11 cellular contexts compared by ENCODE assay signal in genomic region chr6:36701401-36701991, GRCh38. TPM values are rescaled to one million over a fixed set of nuclear protein-coding genes. Genes with fewer than 3 reads are reported as not detected.
A peak's percentile ranks its signal among the peaks of the same experiment; 100 is the strongest.
DNase-seq lines count a peak whose midpoint lies in the region; ATAC-seq and TF ChIP-seq lines count a peak whose summit lies in the region.
"Had no signal": no experiment of that assay in that cellular context is flagged by ENCODE, and none has a peak within 500 bp of the region (broad histone marks: within the 10 kb centered on the region; RNA-seq: fewer than 3 reads in every experiment).

No MANE protein-coding gene starts in this region.

- no peaks in the 10 kb centered on the region for H3K9me3 ChIP-seq in neutrophil
- H3K9me3 ChIP-seq in T-helper 17 cell (ENCODE audit: control insufficient read depth, low read length, poor library complexity, severe bottlenecking) = no peaks in the 10 kb centered on the region
- H3K9me3 ChIP-seq: vagina had no signal

- peak overlapping the region in 1 of 2 experiments; percentile 22 for H3K4me3 ChIP-seq in neutrophil (ENCODE audit: low read depth in 1 of 2, low read length in 1 of 2)
- H3K4me3 ChIP-seq: vagina had no signal

- CTCF ChIA-PET in activated CD8-positive, alpha-beta T cell treated with anti-CD3 and anti-CD28 coated beads, Interleukin-2, amount 10 ng/mL, durations not matched to agents 7 days and 5 days (lab: Charles Lee) = no interaction called here

- peaks cover 63 to 64% of the 10 kb centered on the region in 2 experiments for H3K4me1 ChIP-seq in neutrophil (ENCODE audit: control insufficient read depth in 1 of 2, insufficient read depth in 1 of 2, low read depth in 1 of 2, low read length in 1 of 2)
- H3K4me1 ChIP-seq: vagina had no signal

- no peak for TF ChIP-seq CTCF in neutrophil (IDR thresholded peaks at IDR 0.05)

- peak; percentile 65 for ATAC-seq in activated CD8-positive, alpha-beta T cell treated with anti-CD3 and anti-CD28 coated beads, Interleukin-2, amount 10 ng/mL, durations not matched to agents 7 days and 5 days
- ATAC-seq in T-helper 17 cell (no peak), HG03196 (IDR thresholded peaks at IDR 0.05; ENCODE audit: unreplicated experiment) (no peak), HG02678 (IDR thresholded peaks at IDR 0.05; ENCODE audit: unreplicated experiment) (no peak)

- POLR2A ChIA-PET in activated CD8-positive, alpha-beta T cell treated with anti-CD3 and anti-CD28 coated beads, Interleukin-2, amount 10 ng/mL, durations not matched to agents 7 days and 5 days (lab: Charles Lee) = interaction anchor here (0.7 to 1.2 kb wide), 2 partner anchors 16 to 210 kb away, joined by 3 read pairs; no protein-coding TSS in a partner anchor

- peak overlapping the region; percentile 82 for H3K27ac ChIP-seq in neutrophil
- H3K27ac ChIP-seq: vagina had no signal

- DNase-seq in NCI-H510A treated with DMSO at 0.1 percent for 48 hours (lab: John Stamatoyannopoulos, UW) (peak; percentile 46), NCI-H510A (lab: John Stamatoyannopoulos, UW) (no peak), T-helper 17 cell (no peak)
- DNase-seq in activated CD8-positive, alpha-beta T cell treated with anti-CD3 and anti-CD28 coated beads, Interleukin-2, amount 10 ng/mL, durations not matched to agents 7 days and 5 days = peak; percentile 34
- DNase-seq: NCI-H524 had no signal

- no peaks in the 10 kb centered on the region for H3K27me3 ChIP-seq in neutrophil
- H3K27me3 ChIP-seq: vagina had no signal

- peaks cover 17% of the 10 kb centered on the region for H3K36me3 ChIP-seq in neutrophil
- H3K36me3 ChIP-seq: vagina had no signal

- H3K27me3 Mint-ChIP-seq in IgD-negative memory B cell (no peaks in the 10 kb centered on the region), T-helper 17 cell (peaks cover 21% of the 10 kb centered on the region)
- no peaks in the 10 kb centered on the region for H3K27me3 Mint-ChIP-seq in activated CD8-positive, alpha-beta T cell treated with anti-CD3 and anti-CD28 coated beads, Interleukin-2, amount 10 ng/mL, durations not matched to agents 7 days and 5 days (ENCODE audit: low read depth)

- no peaks in the 10 kb centered on the region for H3K9me3 Mint-ChIP-seq in IgD-negative memory B cell
- no peaks in the 10 kb centered on the region for H3K9me3 Mint-ChIP-seq in activated CD8-positive, alpha-beta T cell treated with anti-CD3 and anti-CD28 coated beads, Interleukin-2, amount 10 ng/mL, durations not matched to agents 7 days and 5 days (ENCODE audit: insufficient read depth)

- H3K4me1 Mint-ChIP-seq in IgD-negative memory B cell (peaks cover 10 to 15% (median 10%) of the 10 kb centered on the region in 3 donors), T-helper 17 cell (peaks cover 14% of the 10 kb centered on the region)
- H3K4me1 Mint-ChIP-seq in activated CD8-positive, alpha-beta T cell treated with anti-CD3 and anti-CD28 coated beads, Interleukin-2, amount 10 ng/mL, durations not matched to agents 7 days and 5 days (ENCODE audit: low read depth) = peaks cover 14% of the 10 kb centered on the region

- H3K27ac Mint-ChIP-seq in IgD-negative memory B cell (peak overlapping the region in 2 of 3 donors; percentile 31 to 39), T-helper 17 cell (no peak overlapping the region)
- H3K27ac Mint-ChIP-seq in activated CD8-positive, alpha-beta T cell treated with anti-CD3 and anti-CD28 coated beads, Interleukin-2, amount 10 ng/mL, durations not matched to agents 7 days and 5 days = no peak overlapping the region

- H3K36me3 Mint-ChIP-seq in IgD-negative memory B cell = peaks cover 2% of the 10 kb centered on the region
- H3K36me3 Mint-ChIP-seq in activated CD8-positive, alpha-beta T cell treated with anti-CD3 and anti-CD28 coated beads, Interleukin-2, amount 10 ng/mL, durations not matched to agents 7 days and 5 days (ENCODE audit: low read depth) = no peaks in the 10 kb centered on the region
- no peaks in the 10 kb centered on the region for H3K36me3 Mint-ChIP-seq in T-helper 17 cell (ENCODE audit: low read depth)

- H3K4me3 Mint-ChIP-seq in IgD-negative memory B cell (no peak overlapping the region), T-helper 17 cell (no peak overlapping the region)
- no peak overlapping the region for H3K4me3 Mint-ChIP-seq in activated CD8-positive, alpha-beta T cell treated with anti-CD3 and anti-CD28 coated beads, Interleukin-2, amount 10 ng/mL, durations not matched to agents 7 days and 5 days

RNA-seq across cellular contexts. Expression of gene RAB44, which starts 3.9 kb away (rescaled TPM):
- not detected for polyA plus RNA-seq in IgD-negative memory B cell
- not detected for total RNA-seq in activated CD8-positive, alpha-beta T cell treated with anti-CD3 and anti-CD28 coated beads, Interleukin-2, amount 10 ng/mL, durations not matched to agents 7 days and 5 days
- total RNA-seq in T-helper 17 cell = under 1 TPM; 0.21 to 0.77 TPM
- polyA plus RNA-seq: AG04450 had no signal

RNA-seq across cellular contexts. Expression of gene CDKN1A, which starts 23.0 kb away (rescaled TPM):
- polyA plus RNA-seq in IgD-negative memory B cell = 81.1 TPM
- total RNA-seq in activated CD8-positive, alpha-beta T cell treated with anti-CD3 and anti-CD28 coated beads, Interleukin-2, amount 10 ng/mL, durations not matched to agents 7 days and 5 days = 10 to 100 TPM; 43.4 to 44.2 TPM
- total RNA-seq in T-helper 17 cell = 100 to 1,000 TPM; 180 to 255 TPM

Comparison
In these comparisons a context has a peak if more than half of its experiments do, and no peak if none do; other contexts are left out.
1. DNase-seq: peak in NCI-H510A treated with DMSO at 0.1 percent for 48 hours (single experiment) and activated CD8-positive, alpha-beta T cell treated with anti-CD3 and anti-CD28 coated beads, Interleukin-2, amount 10 ng/mL, durations not matched to agents 7 days and 5 days (single experiment); none in NCI-H510A (single experiment) and T-helper 17 cell (0 of 3).
2. H3K27ac Mint-ChIP-seq: peak in IgD-negative memory B cell (2 of 3); none in activated CD8-positive, alpha-beta T cell treated with anti-CD3 and anti-CD28 coated beads, Interleukin-2, amount 10 ng/mL, durations not matched to agents 7 days and 5 days (single experiment) and T-helper 17 cell (single experiment).
3. RNA of gene CDKN1A, which starts 23.0 kb away (total RNA-seq): 180 to 255 TPM in T-helper 17 cell; 43.4 to 44.2 TPM in activated CD8-positive, alpha-beta T cell treated with anti-CD3 and anti-CD28 coated beads, Interleukin-2, amount 10 ng/mL, durations not matched to agents 7 days and 5 days; every median in the first group is over 4 times any median in the second.